1 cellular context compared by ENCODE assay signal in the genomic region with DNA sequence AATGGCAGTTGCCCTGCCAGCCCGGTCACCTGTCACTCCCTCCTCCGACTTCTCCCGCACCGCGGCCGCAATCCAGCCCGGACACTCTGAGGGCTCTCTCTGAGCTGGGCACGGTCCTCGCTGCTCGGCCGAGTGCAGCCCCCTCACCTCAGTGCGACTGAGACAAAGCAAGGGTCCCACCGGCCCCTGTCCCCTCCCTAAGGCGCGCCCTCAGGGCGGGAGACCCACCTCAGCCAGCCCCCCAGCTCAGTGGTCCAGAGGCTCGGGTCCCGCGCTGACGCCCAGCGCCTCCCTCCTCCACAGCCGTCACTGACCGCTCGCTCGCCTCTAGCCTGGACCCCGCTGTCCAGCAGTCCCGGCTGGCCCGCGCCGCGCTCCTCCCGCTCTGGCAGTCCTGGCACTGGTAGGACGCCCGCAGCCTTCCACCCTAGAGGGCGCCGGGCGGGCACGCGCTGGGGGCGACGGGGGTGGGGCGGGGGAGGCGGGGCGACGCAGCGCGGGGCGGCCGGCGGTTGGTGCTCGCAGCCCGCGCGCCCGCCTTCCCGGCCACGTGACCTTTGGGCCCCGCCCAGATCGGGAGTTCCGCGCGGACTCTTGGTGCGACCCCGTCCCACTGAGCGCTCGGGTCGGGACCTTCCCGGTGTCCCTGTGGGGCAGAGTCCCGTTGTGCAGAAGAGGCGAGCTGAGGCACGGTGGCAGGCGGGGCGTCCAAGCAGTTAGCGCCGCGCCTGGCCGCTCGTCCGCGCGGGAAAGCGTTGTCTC.
TF ChIP-seq lines count a peak whose summit lies in the region.

No MANE protein-coding gene starts in this region.

TF ChIP-seq in GM12878, 131 proteins besides CTCF, POLR2A, EP300 and RAD21 (continued from another document):
- TF ChIP-seq, protein P1, sequence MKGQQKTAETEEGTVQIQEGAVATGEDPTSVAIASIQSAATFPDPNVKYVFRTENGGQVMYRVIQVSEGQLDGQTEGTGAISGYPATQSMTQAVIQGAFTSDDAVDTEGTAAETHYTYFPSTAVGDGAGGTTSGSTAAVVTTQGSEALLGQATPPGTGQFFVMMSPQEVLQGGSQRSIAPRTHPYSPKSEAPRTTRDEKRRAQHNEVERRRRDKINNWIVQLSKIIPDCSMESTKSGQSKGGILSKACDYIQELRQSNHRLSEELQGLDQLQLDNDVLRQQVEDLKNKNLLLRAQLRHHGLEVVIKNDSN (IDR thresholded peaks at IDR 0.05; ENCODE audit: borderline replicate concordance, extremely low read length, insufficient read depth, low read depth, low read length) = peak; percentile 90
- peak; percentile 21; the same call in 1 of the 2 replicates for TF ChIP-seq MXI1 (IDR thresholded peaks at IDR 0.05; ENCODE audit: low read depth, low read length)
- no peak for TF ChIP-seq YY1 (IDR thresholded peaks at IDR 0.05; ENCODE audit: low read depth, low read length)
- TF ChIP-seq TARDBP (IDR thresholded peaks at IDR 0.05; ENCODE audit: borderline replicate concordance) = no peak
- TF ChIP-seq, protein P2, sequence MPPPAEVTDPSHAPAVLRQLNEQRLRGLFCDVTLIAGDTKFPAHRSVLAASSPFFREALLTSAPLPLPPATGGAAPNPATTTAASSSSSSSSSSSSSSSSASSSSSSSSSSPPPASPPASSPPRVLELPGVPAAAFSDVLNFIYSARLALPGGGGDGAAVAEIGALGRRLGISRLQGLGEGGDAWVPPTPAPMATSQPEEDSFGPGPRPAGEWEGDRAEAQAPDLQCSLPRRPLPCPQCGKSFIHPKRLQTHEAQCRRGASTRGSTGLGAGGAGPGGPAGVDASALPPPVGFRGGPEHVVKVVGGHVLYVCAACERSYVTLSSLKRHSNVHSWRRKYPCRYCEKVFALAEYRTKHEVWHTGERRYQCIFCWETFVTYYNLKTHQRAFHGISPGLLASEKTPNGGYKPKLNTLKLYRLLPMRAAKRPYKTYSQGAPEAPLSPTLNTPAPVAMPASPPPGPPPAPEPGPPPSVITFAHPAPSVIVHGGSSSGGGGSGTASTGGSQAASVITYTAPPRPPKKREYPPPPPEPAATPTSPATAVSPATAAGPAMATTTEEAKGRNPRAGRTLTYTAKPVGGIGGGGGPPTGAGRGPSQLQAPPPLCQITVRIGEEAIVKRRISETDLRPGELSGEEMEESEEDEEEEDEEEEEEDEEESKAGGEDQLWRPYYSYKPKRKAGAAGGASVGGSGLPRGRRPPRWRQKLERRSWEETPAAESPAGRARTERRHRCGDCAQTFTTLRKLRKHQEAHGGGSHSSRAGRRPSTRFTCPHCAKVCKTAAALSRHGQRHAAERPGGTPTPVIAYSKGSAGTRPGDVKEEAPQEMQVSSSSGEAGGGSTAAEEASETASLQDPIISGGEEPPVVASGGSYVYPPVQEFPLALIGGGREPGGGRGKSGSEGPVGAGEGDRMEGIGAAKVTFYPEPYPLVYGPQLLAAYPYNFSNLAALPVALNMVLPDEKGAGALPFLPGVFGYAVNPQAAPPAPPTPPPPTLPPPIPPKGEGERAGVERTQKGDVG (CRISPR knock-in tag; IDR thresholded peaks at IDR 0.05) = no peak
- TF ChIP-seq, protein P3, sequence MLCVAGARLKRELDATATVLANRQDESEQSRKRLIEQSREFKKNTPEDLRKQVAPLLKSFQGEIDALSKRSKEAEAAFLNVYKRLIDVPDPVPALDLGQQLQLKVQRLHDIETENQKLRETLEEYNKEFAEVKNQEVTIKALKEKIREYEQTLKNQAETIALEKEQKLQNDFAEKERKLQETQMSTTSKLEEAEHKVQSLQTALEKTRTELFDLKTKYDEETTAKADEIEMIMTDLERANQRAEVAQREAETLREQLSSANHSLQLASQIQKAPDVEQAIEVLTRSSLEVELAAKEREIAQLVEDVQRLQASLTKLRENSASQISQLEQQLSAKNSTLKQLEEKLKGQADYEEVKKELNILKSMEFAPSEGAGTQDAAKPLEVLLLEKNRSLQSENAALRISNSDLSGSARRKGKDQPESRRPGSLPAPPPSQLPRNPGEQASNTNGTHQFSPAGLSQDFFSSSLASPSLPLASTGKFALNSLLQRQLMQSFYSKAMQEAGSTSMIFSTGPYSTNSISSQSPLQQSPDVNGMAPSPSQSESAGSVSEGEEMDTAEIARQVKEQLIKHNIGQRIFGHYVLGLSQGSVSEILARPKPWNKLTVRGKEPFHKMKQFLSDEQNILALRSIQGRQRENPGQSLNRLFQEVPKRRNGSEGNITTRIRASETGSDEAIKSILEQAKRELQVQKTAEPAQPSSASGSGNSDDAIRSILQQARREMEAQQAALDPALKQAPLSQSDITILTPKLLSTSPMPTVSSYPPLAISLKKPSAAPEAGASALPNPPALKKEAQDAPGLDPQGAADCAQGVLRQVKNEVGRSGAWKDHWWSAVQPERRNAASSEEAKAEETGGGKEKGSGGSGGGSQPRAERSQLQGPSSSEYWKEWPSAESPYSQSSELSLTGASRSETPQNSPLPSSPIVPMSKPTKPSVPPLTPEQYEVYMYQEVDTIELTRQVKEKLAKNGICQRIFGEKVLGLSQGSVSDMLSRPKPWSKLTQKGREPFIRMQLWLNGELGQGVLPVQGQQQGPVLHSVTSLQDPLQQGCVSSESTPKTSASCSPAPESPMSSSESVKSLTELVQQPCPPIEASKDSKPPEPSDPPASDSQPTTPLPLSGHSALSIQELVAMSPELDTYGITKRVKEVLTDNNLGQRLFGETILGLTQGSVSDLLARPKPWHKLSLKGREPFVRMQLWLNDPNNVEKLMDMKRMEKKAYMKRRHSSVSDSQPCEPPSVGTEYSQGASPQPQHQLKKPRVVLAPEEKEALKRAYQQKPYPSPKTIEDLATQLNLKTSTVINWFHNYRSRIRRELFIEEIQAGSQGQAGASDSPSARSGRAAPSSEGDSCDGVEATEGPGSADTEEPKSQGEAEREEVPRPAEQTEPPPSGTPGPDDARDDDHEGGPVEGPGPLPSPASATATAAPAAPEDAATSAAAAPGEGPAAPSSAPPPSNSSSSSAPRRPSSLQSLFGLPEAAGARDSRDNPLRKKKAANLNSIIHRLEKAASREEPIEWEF (IDR thresholded peaks at IDR 0.05; ENCODE audit: insufficient replicate concordance, low read depth, low read length) = no peak
- peak; percentile 85 for TF ChIP-seq RAD51 (IDR thresholded peaks at IDR 0.05)
- TF ChIP-seq ETV6 (conservative IDR thresholded peaks at IDR 0.05 in 1 of 2, IDR thresholded peaks at IDR 0.05 in 1 of 2; ENCODE audit: borderline replicate concordance in 1 of 2, low read depth in 1 of 2) = no peak
- peak; percentile 31 to 52; a peak in 2 of 4 replicates for TF ChIP-seq IKZF2 (IDR thresholded peaks at IDR 0.05)
- no peak for TF ChIP-seq SIX5 (IDR thresholded peaks at IDR 0.05; ENCODE audit: low read depth, low read length, severe bottlenecking)
- TF ChIP-seq, protein P4, sequence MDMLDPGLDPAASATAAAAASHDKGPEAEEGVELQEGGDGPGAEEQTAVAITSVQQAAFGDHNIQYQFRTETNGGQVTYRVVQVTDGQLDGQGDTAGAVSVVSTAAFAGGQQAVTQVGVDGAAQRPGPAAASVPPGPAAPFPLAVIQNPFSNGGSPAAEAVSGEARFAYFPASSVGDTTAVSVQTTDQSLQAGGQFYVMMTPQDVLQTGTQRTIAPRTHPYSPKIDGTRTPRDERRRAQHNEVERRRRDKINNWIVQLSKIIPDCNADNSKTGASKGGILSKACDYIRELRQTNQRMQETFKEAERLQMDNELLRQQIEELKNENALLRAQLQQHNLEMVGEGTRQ (IDR thresholded peaks at IDR 0.05; ENCODE audit: borderline replicate concordance, low read depth, low read length) = peak; percentile 67
- peak; percentile 25; the same call in 1 of the 2 replicates for TF ChIP-seq GATAD2B (conservative IDR thresholded peaks at IDR 0.05; ENCODE audit: low read depth)
- TF ChIP-seq IKZF1 (conservative IDR thresholded peaks at IDR 0.05) = peak; percentile 76
- peak in 1 of 2 experiments; percentile 70; a peak in 2 of 4 replicates for TF ChIP-seq BHLHE40 (IDR thresholded peaks at IDR 0.05; ENCODE audit: borderline replicate concordance in 1 of 2, low read depth in 2 of 2, low read length in 1 of 2)
- peak; percentile 10; the same call in 1 of the 2 replicates for TF ChIP-seq EED (IDR thresholded peaks at IDR 0.05; ENCODE audit: low read depth)
- TF ChIP-seq HDGF (IDR thresholded peaks at IDR 0.05) = no peak
- 0 out of 2 replicates have a peak, but pooled peaks have one; percentile 31 for TF ChIP-seq BACH1 (IDR thresholded peaks at IDR 0.05; ENCODE audit: borderline replicate concordance)
- TF ChIP-seq RB1 (IDR thresholded peaks at IDR 0.05; ENCODE audit: borderline replicate concordance) = peak; percentile 65; the same call in 1 of the 2 replicates
- TF ChIP-seq STAT3 (IDR thresholded peaks at IDR 0.05; ENCODE audit: low read depth, low read length) = no peak
